6 cellular contexts compared by ENCODE assay signal in the genomic region with DNA sequence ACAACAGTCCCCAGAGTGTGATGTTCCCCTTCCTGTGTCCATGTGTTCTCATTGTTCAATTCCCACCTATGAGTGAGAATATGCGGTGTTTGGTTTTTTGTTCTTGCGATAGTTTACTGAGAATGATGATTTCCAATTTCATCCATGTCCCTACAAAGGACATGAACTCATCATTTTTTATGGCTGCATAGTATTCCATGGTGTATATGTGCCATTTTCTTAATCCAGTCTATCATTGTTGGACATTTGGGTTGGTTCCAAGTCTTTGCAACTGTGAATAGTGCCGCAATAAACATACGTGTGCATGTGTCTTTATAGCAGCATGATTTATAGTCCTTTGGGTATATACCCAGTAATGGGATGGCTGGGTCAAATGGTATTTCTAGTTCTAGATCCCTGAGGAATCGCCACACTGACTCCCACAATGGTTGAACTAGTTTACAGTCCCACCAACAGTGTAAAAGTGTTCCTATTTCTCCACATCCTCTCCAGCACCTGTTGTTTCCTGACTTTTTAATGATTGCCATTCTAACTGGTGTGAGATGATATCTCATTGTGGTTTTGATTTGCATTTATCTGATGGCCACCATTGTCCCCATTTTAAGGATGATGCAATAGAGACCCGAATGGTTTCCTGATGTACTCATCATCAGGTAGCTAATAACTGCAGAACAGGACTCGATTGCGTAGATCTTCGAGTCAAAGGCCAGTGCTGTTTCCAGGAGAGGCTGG. TPM values are rescaled to one million over a fixed set of nuclear protein-coding genes. Genes with fewer than 3 reads are reported as not detected.
A peak's percentile ranks its signal among the peaks of the same experiment; 100 is the strongest.
DNase-seq lines count a peak whose midpoint lies in the region; FAIRE-seq and TF ChIP-seq lines count a peak whose summit lies in the region.
"Not testable (repeated sequence)": the region's sequence is repeated elsewhere in the genome, so short reads cannot be mapped to it uniquely, and the experiment has no call there.

No MANE protein-coding gene starts in this region.

- not testable (repeated sequence) for H3K9me1 ChIP-seq in endothelial cell of umbilical vein (replicated peaks; ENCODE audit: control insufficient read depth, extremely low read depth, insufficient read depth, low read length)

- peak overlapping the region; percentile 1; the same call in 1 of the 2 replicates for H3K9ac ChIP-seq in OCI-LY3 (ENCODE audit: low read length)
- H3K9ac ChIP-seq in endothelial cell of umbilical vein (replicated peaks; ENCODE audit: extremely low read depth, insufficient read depth, low read length): not testable (repeated sequence)

- not testable (repeated sequence) for H3K27me3 ChIP-seq in HL-60 (ENCODE audit: insufficient read depth, poor library complexity, severe bottlenecking); OCI-LY3 (ENCODE audit: low read depth, low read length); endothelial cell of umbilical vein (ENCODE audit: control insufficient read depth in 2 of 2, insufficient read depth in 2 of 2, low read length in 2 of 2); neutrophil
- peaks cover 0 to 26% (median 0%) of the 10 kb centered on the region in 7 donors for H3K27me3 ChIP-seq in spleen (replicated peaks in 1 of 7)

- not testable (repeated sequence) for FAIRE-seq in endothelial cell of umbilical vein (lab: Jason Lieb, UNC)

- BruUV-seq in endothelial cell of umbilical vein (replicated peaks; lab: Mats Ljungman, UMichigan): not testable (repeated sequence)

- not testable (repeated sequence) for H3K9me3 ChIP-seq in OCI-LY3 (ENCODE audit: insufficient read depth, low read length); endothelial cell of umbilical vein (replicated peaks; ENCODE audit: control insufficient read depth, insufficient read depth, low read length); neutrophil; spleen

- H3K79me2 ChIP-seq in OCI-LY3 (ENCODE audit: low read length); endothelial cell of umbilical vein (ENCODE audit: control insufficient read depth, insufficient read depth, low read length): not testable (repeated sequence)

- 0 out of 2 replicates have a peak overlapping the region, but pooled peaks have one; percentile 35 for H2AFZ ChIP-seq in OCI-LY3 (ENCODE audit: low read depth, low read length)
- not testable (repeated sequence) for H2AFZ ChIP-seq in endothelial cell of umbilical vein (ENCODE audit: low read depth, low read length)

- not testable (repeated sequence) for TF ChIP-seq CTCF in HL-60 (IDR thresholded peaks at IDR 0.05; ENCODE audit: insufficient read depth, low read length); OCI-LY3 (IDR thresholded peaks at IDR 0.05; ENCODE audit: low read depth, low read length); endothelial cell of umbilical vein (IDR thresholded peaks at IDR 0.05; ENCODE audit: extremely low read depth in 1 of 2, insufficient read depth in 1 of 2, low read depth in 1 of 2, low read length in 2 of 2); neutrophil (IDR thresholded peaks at IDR 0.05); spleen (IDR thresholded peaks at IDR 0.05 in 8 of 11, conservative IDR thresholded peaks at IDR 0.05 in 3 of 11)

- CTCF ChIA-PET in endothelial cell of umbilical vein (lab: Charles Lee): interaction anchor here (0.8 to 4.3 kb wide), 5 partner anchors 11 to 31 kb away, joined by 3 to 60 read pairs (median 7); a partner anchor contains a TSS

- H3K36me3 ChIP-seq in OCI-LY3 (replicated peaks; ENCODE audit: low read depth, low read length); endothelial cell of umbilical vein (ENCODE audit: control insufficient read depth in 2 of 2, extremely low read depth in 1 of 2, insufficient read depth in 2 of 2, low read length in 2 of 2); neutrophil; spleen: not testable (repeated sequence)

- POLR2A ChIA-PET in endothelial cell of umbilical vein (lab: Charles Lee): interaction anchor here (0.7 kb wide), 1 partner anchor 11 kb away, joined by 5 read pairs; no protein-coding TSS in a partner anchor

- dilution Hi-C loops in endothelial cell of umbilical vein (cut with MboI; ENCODE audit: extremely low pct_ligation_motif_present, low sequenced_read_pairs): not testable (repeated sequence)

- H3K27ac ChIP-seq in HL-60 (replicated peaks) (0 out of 2 replicates have a peak overlapping the region, but pooled peaks have one; percentile 22), OCI-LY3 (ENCODE audit: low read length) (peak overlapping the region; percentile 39), neutrophil (peak overlapping the region; percentile 84), spleen (peak overlapping the region in 5 of 8 donors; percentile 29 to 71 (median 66))
- not testable (repeated sequence) for H3K27ac ChIP-seq in endothelial cell of umbilical vein (ENCODE audit: insufficient read depth, low read depth, low read length)

- not testable (repeated sequence) for H3K4me3 ChIP-seq in HL-60 (replicated peaks; ENCODE audit: insufficient read depth, low read length); endothelial cell of umbilical vein (replicated peaks in 1 of 3; ENCODE audit: insufficient read depth in 1 of 3, low read depth in 1 of 3, low read length in 3 of 3); spleen
- H3K4me3 ChIP-seq in OCI-LY3 (ENCODE audit: low read length): peak overlapping the region; percentile 15; the same call in 1 of the 2 replicates
- peak overlapping the region; percentile 26 to 48 for H3K4me3 ChIP-seq in neutrophil (ENCODE audit: low read depth in 1 of 2, low read length in 1 of 2)

- not testable (repeated sequence) for H4K20me1 ChIP-seq in OCI-LY3 (ENCODE audit: insufficient read depth, low read length); endothelial cell of umbilical vein (replicated peaks; ENCODE audit: control insufficient read depth, extremely low read depth, insufficient read depth, low read length)

- not testable (repeated sequence) for TF ChIP-seq POLR2A in endothelial cell of umbilical vein (IDR thresholded peaks at IDR 0.05; ENCODE audit: low read depth, low read length); spleen (IDR thresholded peaks at IDR 0.05)

- intact Hi-C loops in endothelial cell of umbilical vein (cut with micrococcal nuclease); spleen (cut with DNase I; ENCODE audit: low total_unique reads): not testable (repeated sequence)

- peak; percentile 86 for DNase-seq in GF-D8 (lab: John Stamatoyannopoulos, UW)
- DNase-seq in HL-60 (ENCODE audit: low read depth in 1 of 2, low spot score in 1 of 2); endothelial cell of umbilical vein (ENCODE audit: low read depth, low spot score); spleen: not testable (repeated sequence)

- WGBS in spleen, 5 donors: 35 to 82% (median 51%) methylated on average over 6 to 7 of the region's 9 CpGs

- H3K4me2 ChIP-seq in OCI-LY3 (ENCODE audit: low read length) (peak overlapping the region; percentile 48), endothelial cell of umbilical vein (ENCODE audit: insufficient read depth, low read length) (peak overlapping the region; percentile 16)

- H3K4me1 ChIP-seq in OCI-LY3 (ENCODE audit: low read length) (peaks cover 59% of the 10 kb centered on the region), endothelial cell of umbilical vein (ENCODE audit: control insufficient read depth, extremely low read depth, insufficient read depth, low read length) (peaks cover 13% of the 10 kb centered on the region), neutrophil (ENCODE audit: control insufficient read depth in 1 of 2, insufficient read depth in 1 of 2, low read depth in 1 of 2, low read length in 1 of 2) (peaks cover 39 to 44% of the 10 kb centered on the region in 2 experiments), spleen (peaks cover 8 to 42% (median 23%) of the 10 kb centered on the region in 6 donors)

RNA-seq across cellular contexts. Expression of a gene that starts 15.0 kb away (rescaled TPM):
- 53.8 and 56.9 TPM in 2 replicates for total RNA-seq in endothelial cell of umbilical vein
- 40.5 TPM in 2 replicates for polyA plus RNA-seq in endothelial cell of umbilical vein
- 25.4 and 32.3 TPM in 2 replicates for polyA plus RNA-seq in endothelial cell of umbilical vein (2011; cell fraction: cytosol; rRNA removed)
- 76.5 and 80.5 TPM in 2 replicates for polyA plus RNA-seq in endothelial cell of umbilical vein (2011; cell fraction: nucleus; rRNA removed)
- polyA plus RNA-seq in endothelial cell of umbilical vein (2012): 37.2 and 57.4 TPM in 2 replicates
- 74.4 and 77.7 TPM in 2 replicates for polyA minus RNA-seq in endothelial cell of umbilical vein
- polyA minus RNA-seq in endothelial cell of umbilical vein (2011; cell fraction: cytosol; rRNA and poly(A)+ RNA removed): 114 TPM
- 63.4 and 82.0 TPM in 2 replicates for polyA minus RNA-seq in endothelial cell of umbilical vein (2011; cell fraction: nucleus; rRNA and poly(A)+ RNA removed)
- 100 to 1,000 TPM in 5 of 7 donors, 10 to 100 TPM in 2; 81.7 to 141 (median 121) TPM for total RNA-seq in spleen
- 10 to 100 TPM; 23.7 to 41.0 (median 29.2) TPM for polyA plus RNA-seq in spleen
